In genomic region chr11:116187026-116187425, GRCh38 we compare ENCODE assay signal across 30 cellular contexts.
"Had no signal": no experiment of that assay in that cellular context is flagged by ENCODE, and none has a peak within 500 bp of the region (broad histone marks: within the 10 kb centered on the region; RNA-seq: fewer than 3 reads in every experiment).

No MANE protein-coding gene starts in this region.

- H3K36me3 ChIP-seq: ovary, right lobe of liver, sigmoid colon, spleen, stomach, thoracic aorta, thyroid gland, tibial nerve, upper lobe of left lung, vagina had no signal

- H3K27me3 ChIP-seq: ovary, right lobe of liver, sigmoid colon, stomach, thyroid gland, upper lobe of left lung, vagina had no signal

- H3K9me3 Mint-ChIP-seq: natural killer cell treated with Interleukin-12 subunit alpha and Interleukin-12 subunit beta and Interleukin-15 and Interleukin-18, amount 100 ng/mL, for 72 hours; nephron progenitor cell; neural crest cell; stimulated activated effector memory CD8-positive, alpha-beta T cell treated with anti-CD3 and anti-CD28 coated beads, Interleukin-12 subunit alpha, Interleukin-12 subunit beta, amount 100 ng/mL, for 72 hours; stimulated activated naive CD8-positive, alpha-beta T cell treated with anti-CD3 and anti-CD28 coated beads, Interleukin-15, Interleukin-2, amounts not matched to agents 100 ng/mL and 50 ng/mL, for 24 hours had no signal

- DNase-seq: naive thymus-derived CD8-positive, alpha-beta T cell; nephron progenitor cell; occipital lobe; ovary; posterior cingulate gyrus; psoas muscle; right cardiac atrium; right lobe of liver; sigmoid colon; spleen; stimulated activated CD4-positive, alpha-beta T cell treated with anti-CD3 and anti-CD28 coated beads, Interleukin-12 subunit alpha, Interleukin-12 subunit beta, amount 100 ng/mL, for 4 hours; stimulated activated CD4-positive, alpha-beta T cell treated with anti-CD3 and anti-CD28 coated beads, Interleukin-2, amount 100 ng/mL, for 24 hours; stimulated activated CD4-positive, alpha-beta T cell treated with anti-CD3 and anti-CD28 coated beads, Interleukin-2, amount 100 ng/mL, for 48 hours; stimulated activated CD4-positive, alpha-beta T cell treated with anti-CD3 and anti-CD28 coated beads, Interleukin-4, amount 100 ng/mL, for 24 hours; stimulated activated naive B cell treated with anti-CD40 and anti-IgM and Interleukin-4, amounts not matched to agents 10 μg/mL and 1 μg/mL and 100 μg/mL, for 72 hours; stimulated activated naive CD4-positive, alpha-beta T cell treated with Interleukin-2 at 50 U/mL for 16 hours; stomach; thyroid gland; trophoblast cell; upper lobe of left lung had no signal

- H3K27ac ChIP-seq: ovary, parathyroid adenoma, psoas muscle, right lobe of liver, sigmoid colon, spleen, stomach, thoracic aorta, thyroid gland, tibial nerve, upper lobe of left lung, vagina had no signal

- H3K4me1 Mint-ChIP-seq: stimulated activated effector memory CD8-positive, alpha-beta T cell treated with anti-CD3 and anti-CD28 coated beads, Interleukin-12 subunit alpha, Interleukin-12 subunit beta, amount 100 ng/mL, for 72 hours; stimulated activated naive B cell treated with anti-CD40 and anti-IgM and Interleukin-4, amounts not matched to agents 10 μg/mL and 1 μg/mL and 100 μg/mL, for 72 hours had no signal

- H3K79me2 ChIP-seq: parathyroid adenoma had no signal

- H3K4me3 ChIP-seq: ovary, psoas muscle, right lobe of liver, sigmoid colon, smooth muscle cell, spleen, stomach, thoracic aorta, thyroid gland, tibial nerve, upper lobe of left lung, vagina had no signal

- H3K4me2 ChIP-seq: smooth muscle cell had no signal

- H3K27ac Mint-ChIP-seq: naive thymus-derived CD8-positive, alpha-beta T cell; natural killer cell treated with Interleukin-12 subunit alpha and Interleukin-12 subunit beta and Interleukin-15 and Interleukin-18, amount 100 ng/mL, for 72 hours; nephron progenitor cell; progenitor cell of endocrine pancreas; stimulated activated effector memory CD8-positive, alpha-beta T cell treated with anti-CD3 and anti-CD28 coated beads, Interleukin-12 subunit alpha, Interleukin-12 subunit beta, amount 100 ng/mL, for 72 hours; stimulated activated naive B cell treated with anti-CD40 and anti-IgM and Interleukin-4, amounts not matched to agents 10 μg/mL and 1 μg/mL and 100 μg/mL, for 72 hours; stimulated activated naive CD8-positive, alpha-beta T cell treated with anti-CD3 and anti-CD28 coated beads, Interleukin-15, Interleukin-2, amounts not matched to agents 100 ng/mL and 50 ng/mL, for 24 hours had no signal

- H2AFZ ChIP-seq: parathyroid adenoma had no signal

- H3K9me3 ChIP-seq: ovary, psoas muscle, right lobe of liver, sigmoid colon, spleen, stomach, thoracic aorta, thyroid gland, tibial nerve, upper lobe of left lung, vagina had no signal

- H3K4me1 ChIP-seq: parathyroid adenoma, psoas muscle, right lobe of liver, sigmoid colon, spleen, stomach, thyroid gland, tibial nerve, upper lobe of left lung, vagina had no signal

- ATAC-seq: naive thymus-derived CD8-positive, alpha-beta T cell; natural killer cell treated with Interleukin-12 subunit alpha and Interleukin-12 subunit beta and Interleukin-15 and Interleukin-18, amount 100 ng/mL, for 72 hours; psoas muscle; right cardiac atrium; right lobe of liver; stimulated activated effector memory CD8-positive, alpha-beta T cell treated with anti-CD3 and anti-CD28 coated beads, Interleukin-12 subunit alpha, Interleukin-12 subunit beta, amount 100 ng/mL, for 72 hours; stimulated activated naive B cell treated with anti-CD40 and anti-IgM and Interleukin-4, amounts not matched to agents 10 μg/mL and 1 μg/mL and 100 μg/mL, for 72 hours had no signal

- H3K4me3 Mint-ChIP-seq: naive thymus-derived CD8-positive, alpha-beta T cell; natural killer cell treated with Interleukin-12 subunit alpha and Interleukin-12 subunit beta and Interleukin-15 and Interleukin-18, amount 100 ng/mL, for 72 hours; nephron progenitor cell; neural crest cell; stimulated activated effector memory CD8-positive, alpha-beta T cell treated with anti-CD3 and anti-CD28 coated beads, Interleukin-12 subunit alpha, Interleukin-12 subunit beta, amount 100 ng/mL, for 72 hours; stimulated activated naive B cell treated with anti-CD40 and anti-IgM and Interleukin-4, amounts not matched to agents 10 μg/mL and 1 μg/mL and 100 μg/mL, for 72 hours; stimulated activated naive CD8-positive, alpha-beta T cell treated with anti-CD3 and anti-CD28 coated beads, Interleukin-15, Interleukin-2, amounts not matched to agents 100 ng/mL and 50 ng/mL, for 24 hours had no signal

- H3K36me3 Mint-ChIP-seq: naive thymus-derived CD8-positive, alpha-beta T cell; natural killer cell treated with Interleukin-12 subunit alpha and Interleukin-12 subunit beta and Interleukin-15 and Interleukin-18, amount 100 ng/mL, for 72 hours; stimulated activated effector memory CD8-positive, alpha-beta T cell treated with anti-CD3 and anti-CD28 coated beads, Interleukin-12 subunit alpha, Interleukin-12 subunit beta, amount 100 ng/mL, for 72 hours; stimulated activated naive B cell treated with anti-CD40 and anti-IgM and Interleukin-4, amounts not matched to agents 10 μg/mL and 1 μg/mL and 100 μg/mL, for 72 hours had no signal

- H3K9ac ChIP-seq: parathyroid adenoma had no signal
